ENCODE assay signal across 14 cellular contexts in genomic region chr12:94972795-94973194, GRCh38.
"Had no signal": no experiment of that assay in that cellular context is flagged by ENCODE, and none has a peak within 500 bp of the region (broad histone marks: within the 10 kb centered on the region; RNA-seq: fewer than 3 reads in every experiment).

No MANE protein-coding gene starts in this region.

- H3K9me3 ChIP-seq: colonic mucosa, thyroid gland had no signal

- H3K27ac Mint-ChIP-seq: activated naive CD8-positive, alpha-beta T cell treated with anti-CD3 and anti-CD28 coated beads, Interleukin-2, amount 50 U/mL, for 24 hours; activated T-helper 1 cell treated with anti-CD3 and anti-CD28 coated beads, Interleukin-12 subunit alpha, Interleukin-12 subunit beta, Interleukin-2, Interleukin-4 antibody, amounts not matched to agents 30 ng/mL and 10 ng/mL and 1 ng/mL, durations not matched to agents 14 hours and 24 hours and 36 hours had no signal

- H3K4me1 ChIP-seq: colonic mucosa had no signal

- H3K27me3 ChIP-seq: colonic mucosa, thyroid gland had no signal

- H3K27me3 Mint-ChIP-seq: activated naive CD8-positive, alpha-beta T cell treated with anti-CD3 and anti-CD28 coated beads, Interleukin-2, amount 50 U/mL, for 24 hours; central memory CD8-positive, alpha-beta T cell had no signal

- H3K36me3 Mint-ChIP-seq: natural killer cell had no signal

- H3K4me3 ChIP-seq: colonic mucosa, thyroid gland had no signal

- H3K9me3 Mint-ChIP-seq: activated naive CD8-positive, alpha-beta T cell treated with anti-CD3 and anti-CD28 coated beads, Interleukin-2, amount 50 U/mL, for 24 hours; activated T-helper 1 cell treated with anti-CD3 and anti-CD28 coated beads, Interleukin-12 subunit alpha, Interleukin-12 subunit beta, Interleukin-2, Interleukin-4 antibody, amounts not matched to agents 30 ng/mL and 10 ng/mL and 1 ng/mL, durations not matched to agents 14 hours and 24 hours and 36 hours; central memory CD8-positive, alpha-beta T cell; natural killer cell had no signal

- DNase-seq: activated CD4-positive, alpha-beta T cell treated with anti-CD3 and anti-CD28 coated beads for 1 hour; activated naive CD8-positive, alpha-beta T cell treated with anti-CD3 and anti-CD28 coated beads, Interleukin-2, amount 50 U/mL, for 24 hours; aorta; colonic mucosa; erythroblast; left ventricle myocardium superior; natural killer cell; stimulated activated CD4-positive, alpha-beta T cell treated with anti-CD3 and anti-CD28 coated beads, Interleukin-2, amount 100 ng/mL, for 24 hours; stimulated activated naive CD4-positive, alpha-beta T cell treated with Interleukin-2 at 50 U/mL for 16 hours; T-helper 2 cell; thyroid gland had no signal

- H3K4me3 Mint-ChIP-seq: activated naive CD8-positive, alpha-beta T cell treated with anti-CD3 and anti-CD28 coated beads, Interleukin-2, amount 50 U/mL, for 24 hours; activated T-helper 1 cell treated with anti-CD3 and anti-CD28 coated beads, Interleukin-12 subunit alpha, Interleukin-12 subunit beta, Interleukin-2, Interleukin-4 antibody, amounts not matched to agents 30 ng/mL and 10 ng/mL and 1 ng/mL, durations not matched to agents 14 hours and 24 hours and 36 hours; central memory CD8-positive, alpha-beta T cell; natural killer cell had no signal

- H3K27ac ChIP-seq: colonic mucosa, thyroid gland, WERI-Rb-1 had no signal
